Comparison of ENCODE assay signal across 25 cellular contexts in the genomic region with DNA sequence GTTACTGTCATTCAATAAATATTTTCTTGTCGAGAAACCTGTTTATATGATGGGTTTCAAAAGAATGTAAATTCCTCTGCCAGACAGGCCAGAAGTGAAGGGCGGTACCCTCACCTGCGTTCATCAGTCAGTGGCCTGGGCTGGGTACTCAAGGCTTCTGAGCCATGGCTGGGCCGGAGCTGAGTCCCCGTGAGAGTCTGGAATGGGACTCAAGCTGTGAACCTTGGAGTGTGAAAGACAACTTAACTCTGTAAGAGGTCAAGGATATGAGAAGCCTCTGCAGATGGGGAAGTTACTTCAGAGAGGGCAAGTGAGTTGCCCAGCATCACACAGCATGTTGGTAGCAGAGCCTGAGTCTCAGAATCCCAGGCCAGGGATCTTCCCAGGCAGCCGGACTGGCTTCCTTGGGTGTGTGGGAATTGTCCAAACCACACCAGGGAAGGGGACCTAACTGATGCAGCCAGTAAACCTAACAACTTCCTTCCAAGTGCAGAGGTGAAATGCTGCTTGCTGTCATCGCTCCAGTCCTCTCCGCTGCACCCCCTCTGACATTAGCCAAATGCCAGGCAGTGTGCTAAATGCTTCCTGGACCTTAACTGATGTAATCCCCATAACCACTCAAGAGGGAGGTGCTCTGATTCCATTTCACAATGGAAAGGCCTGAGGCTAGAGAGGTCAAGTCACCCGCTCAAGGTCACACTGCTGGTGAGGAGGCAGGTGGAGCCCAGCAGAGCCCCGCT. TPM values are rescaled to one million over a fixed set of nuclear protein-coding genes. Genes with fewer than 3 reads are reported as not detected.
DNase-seq lines count a peak whose midpoint lies in the region; ATAC-seq and TF ChIP-seq lines count a peak whose summit lies in the region.
"Had no signal": no experiment of that assay in that cellular context is flagged by ENCODE, and none has a peak within 500 bp of the region (broad histone marks: within the 10 kb centered on the region; RNA-seq: fewer than 3 reads in every experiment).

No MANE protein-coding gene starts in this region.

- no peaks in the 10 kb centered on the region for H3K36me3 Mint-ChIP-seq in glutamatergic neuron (ENCODE audit: unreplicated experiment)
- no peaks in the 10 kb centered on the region for H3K36me3 Mint-ChIP-seq in T-cell
- H3K36me3 Mint-ChIP-seq: CD8-positive, alpha-beta T cell had no signal

- peaks cover 0 to 6% of the 10 kb centered on the region in 2 donors for H3K4me1 ChIP-seq in ascending aorta

- intact Hi-C loops in ascending aorta (cut with DNase I), result no loop called here

- H3K9me3 Mint-ChIP-seq in glutamatergic neuron (ENCODE audit: unreplicated experiment) (peaks cover 10% of the 10 kb centered on the region), T-cell (peaks cover 0 to 5% (median 0%) of the 10 kb centered on the region in 3 donors)
- H3K9me3 Mint-ChIP-seq: activated T-cell treated with anti-CD3 and anti-CD28 coated beads, Interleukin-2, amount 50 U/mL, for 4 hours; CD8-positive, alpha-beta T cell; T-helper 2 cell treated with Interferon-gamma antibody and Interleukin-4, amounts not matched to agents 5 μg/mL and 100 μg/mL, for 36 hours had no signal

- H3K36me3 ChIP-seq in ascending aorta, result no peaks in the 10 kb centered on the region
- H3K36me3 ChIP-seq: tibial nerve had no signal

- peaks cover 17% of the 10 kb centered on the region for H3K27me3 ChIP-seq in ascending aorta

- H3K27ac Mint-ChIP-seq in glutamatergic neuron (ENCODE audit: unreplicated experiment) (peak overlapping the region; percentile 6), T-cell (no peak overlapping the region)
- H3K27ac Mint-ChIP-seq: CD8-positive, alpha-beta T cell; naive thymus-derived CD4-positive, alpha-beta T cell; T-helper 2 cell treated with Interferon-gamma antibody and Interleukin-4, amounts not matched to agents 5 μg/mL and 100 μg/mL, for 36 hours had no signal

- DNase-seq in DMS 273 (lab: John Stamatoyannopoulos, UW; ENCODE audit: unreplicated experiment) (peak; percentile 50), DMS 273 treated with DMSO at 0.1 percent for 48 hours (lab: John Stamatoyannopoulos, UW) (no peak), A172 (ENCODE audit: low spot score) (peak; percentile 10), NCI-H2029 (lab: John Stamatoyannopoulos, UW) (peak; percentile 84), glutamatergic neuron (no peak), T-cell (no peak), omental fat pad (ENCODE audit: low spot score) (no peak), ascending aorta (ENCODE audit: low spot score in 2 of 2) (no peak)
- DNase-seq: activated CD4-positive, alpha-beta T cell treated with anti-CD3 and anti-CD28 coated beads for 48 hours; activated T-cell treated with anti-CD3 and anti-CD28 coated beads, Interleukin-2, amount 50 U/mL, for 4 hours; CD8-positive, alpha-beta T cell; islet precursor cell; midbrain; MV-4-11; naive thymus-derived CD4-positive, alpha-beta T cell; NCI-H187 treated with DMSO at 0.1 percent for 48 hours; NCI-H774; WERI-Rb-1 had no signal

- CTCF ChIA-PET in T-cell (lab: Charles Lee), result interaction anchor here in 1 of 2 donors (0.5 kb wide), 1 partner anchor 11 kb away, joined by 3 read pairs; no protein-coding TSS in a partner anchor

- peak overlapping the region; percentile 96 for H3K4me3 Mint-ChIP-seq in glutamatergic neuron (ENCODE audit: unreplicated experiment)
- H3K4me3 Mint-ChIP-seq in T-cell, result no peak overlapping the region
- H3K4me3 Mint-ChIP-seq: activated T-cell treated with anti-CD3 and anti-CD28 coated beads, Interleukin-2, amount 50 U/mL, for 4 hours; CD8-positive, alpha-beta T cell; naive thymus-derived CD4-positive, alpha-beta T cell; T-helper 2 cell treated with Interferon-gamma antibody and Interleukin-4, amounts not matched to agents 5 μg/mL and 100 μg/mL, for 36 hours had no signal

- H3K4me1 Mint-ChIP-seq in glutamatergic neuron (ENCODE audit: low read depth, unreplicated experiment) (peaks cover 66% of the 10 kb centered on the region), T-cell (peaks cover 9 to 14% (median 13%) of the 10 kb centered on the region in 3 donors)

- peaks cover 14% of the 10 kb centered on the region for H3K27me3 Mint-ChIP-seq in glutamatergic neuron (ENCODE audit: unreplicated experiment)
- peaks cover 36 to 50% of the 10 kb centered on the region in 2 donors for H3K27me3 Mint-ChIP-seq in T-cell

- H3K9me3 ChIP-seq in ascending aorta, result no peaks in the 10 kb centered on the region
- H3K9me3 ChIP-seq: tibial nerve had no signal

- H3K4me3 ChIP-seq in ascending aorta, result no peak overlapping the region
- H3K4me3 ChIP-seq: tibial nerve had no signal

- H3K27ac ChIP-seq in ascending aorta, result no peak overlapping the region
- H3K27ac ChIP-seq: 22Rv1, KMS-11, RWPE1, tibial nerve, WERI-Rb-1 had no signal

- POLR2A ChIA-PET in T-cell (lab: Charles Lee), result no interaction called here

- no peak for ATAC-seq in T-cell (replicated peaks in 1 of 4)
- ATAC-seq in omental fat pad (ENCODE audit: low FRiP score), result no peak
- ATAC-seq: activated T-cell treated with anti-CD3 and anti-CD28 coated beads, Interleukin-2, amount 50 U/mL, for 4 hours; CD8-positive, alpha-beta T cell; naive thymus-derived CD4-positive, alpha-beta T cell had no signal

- TF ChIP-seq CTCF in glutamatergic neuron (IDR thresholded peaks at IDR 0.05; ENCODE audit: partially characterized antibody, unreplicated experiment) (no peak), omental fat pad (IDR thresholded peaks at IDR 0.05) (no peak), ascending aorta (IDR thresholded peaks at IDR 0.05) (no peak)

RNA-seq across cellular contexts. Expression of a gene that starts 4.8 kb away (rescaled TPM):
- total RNA-seq in A172 (2014; rRNA removed; shearing (Covaris generic)), result 0.14 TPM in 2 replicates
- total RNA-seq in glutamatergic neuron (ENCODE audit: unreplicated experiment), result 179 TPM
- total RNA-seq in T-cell, result 1 to 10 TPM in 2 of 5 donors, under 1 TPM in 3; 0.42 to 2.0 (median 0.95) TPM
- total RNA-seq in omental fat pad, result under 1 TPM in 1 of 4 donors, not detected in 3; 0.09 TPM
- not detected for total RNA-seq in ascending aorta
- total RNA-seq: fibroblast of lung, lower leg skin had no signal

Comparison
In these comparisons a context has a peak if more than half of its experiments do, and no peak if none do; other contexts are left out.
1. DNase-seq: peak in DMS 273 (single experiment), A172 (single experiment) and NCI-H2029 (single experiment); none in DMS 273 treated with DMSO at 0.1 percent for 48 hours (single experiment), glutamatergic neuron (single experiment), T-cell (0 of 34), omental fat pad (single experiment) and ascending aorta (0 of 2).
2. RNA of a gene that starts 4.8 kb away (total RNA-seq): 179 TPM in glutamatergic neuron (single experiment); 0.42 to 2.0 TPM in T-cell, 0.14 TPM in A172, 0.09 TPM in omental fat pad and not detected in ascending aorta (single experiment); every median in the first group is over 10 times any median in the second.